ENCODE assay signal across 20 cellular contexts in genomic region chr14:58899317-58899713, GRCh38.
DNase-seq lines count a peak whose midpoint lies in the region; ATAC-seq, FAIRE-seq and TF ChIP-seq lines count a peak whose summit lies in the region.
"Had no signal": no experiment of that assay in that cellular context is flagged by ENCODE, and none has a peak within 500 bp of the region (broad histone marks: within the 10 kb centered on the region; RNA-seq: fewer than 3 reads in every experiment).

No MANE protein-coding gene starts in this region.

- CTCF ChIA-PET in AG04450 (lab: Charles Lee): no interaction called here

- peaks cover 0 to 3% of the 10 kb centered on the region in 2 donors for H3K4me1 ChIP-seq in left lung
- H3K4me1 ChIP-seq: ascending aorta, BLaER1, HAP-1, pancreas had no signal

- H3K9me3 ChIP-seq in AG04450 (ENCODE audit: control insufficient read depth, insufficient read depth, low read length) (peaks cover 6% of the 10 kb centered on the region), left lung (no peaks in the 10 kb centered on the region)
- H3K9me3 ChIP-seq: ascending aorta, HAP-1, pancreas, upper lobe of right lung had no signal

- no peaks in the 10 kb centered on the region for H3K27me3 ChIP-seq in AG04450 (ENCODE audit: control insufficient read depth, insufficient read depth, low read length)
- H3K27me3 ChIP-seq in left lung: no peaks in the 10 kb centered on the region
- H3K27me3 ChIP-seq: ascending aorta, BLaER1, pancreas, upper lobe of right lung had no signal

- TF ChIP-seq CTCF in AG04450 (IDR thresholded peaks at IDR 0.05; ENCODE audit: low read depth, low read length) (no peak), choroid plexus epithelial cell (conservative IDR thresholded peaks at IDR 0.05; ENCODE audit: low read depth, low read length) (no peak), left lung (IDR thresholded peaks at IDR 0.05) (no peak)

- H3K4me3 ChIP-seq in AG04450 (ENCODE audit: low read depth, low read length): no peak overlapping the region
- H3K4me3 ChIP-seq in choroid plexus epithelial cell (ENCODE audit: low read depth, low read length): no peak overlapping the region
- H3K4me3 ChIP-seq in left lung: no peak overlapping the region
- H3K4me3 ChIP-seq: ascending aorta, BLaER1, HAP-1, pancreas, upper lobe of right lung had no signal

- no peak overlapping the region for H3K27ac ChIP-seq in AG04450 (ENCODE audit: low read depth, low read length)
- H3K27ac ChIP-seq in left lung: no peak overlapping the region
- H3K27ac ChIP-seq: ascending aorta, BLaER1, pancreas, upper lobe of right lung had no signal

- intact Hi-C loops in left lung (cut with DNase I): no loop called here

- DNase-seq in AG04450 (ENCODE audit: low read depth, low spot score): peak; percentile 50
- peak; percentile 65 for DNase-seq in HTR-8/SVneo (ENCODE audit: insufficient read length, low spot score)
- DNase-seq in choroid plexus epithelial cell (ENCODE audit: low read depth): peak; percentile 84
- no peak for DNase-seq in left lung
- DNase-seq in NCI-H526 treated with DMSO at 0.1 percent for 48 hours (lab: John Stamatoyannopoulos, UW): no peak
- no peak for DNase-seq in frontal cortex (ENCODE audit: low spot score in 2 of 2)
- DNase-seq: activated CD4-positive, alpha-beta T cell treated with anti-CD3 and anti-CD28 coated beads for 48 hours; activated T-cell treated with anti-CD3 and anti-CD28 coated beads, Interleukin-2, amount 50 U/mL, for 48 hours; DMS79 treated with DMSO at 0.1 percent for 48 hours; effector memory CD8-positive, alpha-beta T cell; hypothalamus; NCI-H2227 treated with DMSO at 0.1 percent for 48 hours; pancreas; stimulated activated CD4-positive, alpha-beta T cell treated with anti-CD3 and anti-CD28 coated beads, Interleukin-2, amount 100 ng/mL, for 24 hours; upper lobe of right lung had no signal

- no peaks in the 10 kb centered on the region for H3K36me3 ChIP-seq in left lung
- H3K36me3 ChIP-seq: ascending aorta, BLaER1, HAP-1, pancreas, upper lobe of right lung had no signal

- POLR2A ChIA-PET in AG04450 (lab: Yijun Ruan, JAX): interaction anchor here (1.2 kb wide), 2 partner anchors 16 to 168 kb away, joined by 3 to 4 read pairs; no protein-coding TSS in a partner anchor

- peak; percentile 44 for ATAC-seq in left lung
- no peak for ATAC-seq in HG02885 (IDR thresholded peaks at IDR 0.05; ENCODE audit: poor library complexity, unreplicated experiment)
- no peak for ATAC-seq in HG03108 (IDR thresholded peaks at IDR 0.05; ENCODE audit: unreplicated experiment)
- ATAC-seq: effector memory CD8-positive, alpha-beta T cell; upper lobe of right lung had no signal

- no peak for FAIRE-seq in HTR-8/SVneo (lab: Jason Lieb, UNC)
- no peak for FAIRE-seq in frontal cortex (lab: Jason Lieb, UNC)
- FAIRE-seq: pancreas had no signal

Comparison
In these comparisons a context has a peak if more than half of its experiments do, and no peak if none do; other contexts are left out.
1. DNase-seq: peak in AG04450 (single experiment), HTR-8/SVneo (single experiment) and choroid plexus epithelial cell (single experiment); none in left lung (0 of 2), NCI-H526 treated with DMSO at 0.1 percent for 48 hours (single experiment) and frontal cortex (0 of 2).